ENCODE assay signal across 8 cellular contexts in genomic region chr1:198157847-198158765, GRCh38. TPM values are rescaled to one million over a fixed set of nuclear protein-coding genes. Genes with fewer than 3 reads are reported as not detected.
DNase-seq lines count a peak whose midpoint lies in the region; ATAC-seq and TF ChIP-seq lines count a peak whose summit lies in the region.

No MANE protein-coding gene starts in this region.

- DNase-seq in A172 (ENCODE audit: low spot score) (peak; percentile 55), GF-D8 (lab: John Stamatoyannopoulos, UW) (peak; percentile 23), cardiac fibroblast (ENCODE audit: low read depth in 2 of 2) (peak; percentile 46 to 54), lower lobe of right lung (no peak), tibial nerve (ENCODE audit: low spot score in 2 of 2) (no peak)

- H3K9ac ChIP-seq in OCI-LY1 (ENCODE audit: low read length), result peak overlapping the region; percentile 83

- H3K9me3 ChIP-seq in OCI-LY1 (ENCODE audit: low read length), result no peaks in the 10 kb centered on the region
- no peaks in the 10 kb centered on the region for H3K9me3 ChIP-seq in lower lobe of right lung
- no peaks in the 10 kb centered on the region for H3K9me3 ChIP-seq in tibial nerve

- peak overlapping the region; percentile 80 for H3K4me2 ChIP-seq in OCI-LY1 (ENCODE audit: low read length)

- H3F3A ChIP-seq in OCI-LY1 (ENCODE audit: insufficient read depth, low read length), result no peaks in the 10 kb centered on the region

- H3K4me1 ChIP-seq in OCI-LY1 (ENCODE audit: insufficient read depth, low read length, severe bottlenecking), result peaks cover 42% of the 10 kb centered on the region
- H3K4me1 ChIP-seq in lower lobe of right lung, result peaks cover 39% of the 10 kb centered on the region
- H3K4me1 ChIP-seq in tibial nerve, result peaks cover 0 to 57% (median 30%) of the 10 kb centered on the region in 4 donors

- H3K4me3 ChIP-seq in OCI-LY1 (ENCODE audit: low read depth, low read length, poor library complexity, severe bottlenecking), result peak overlapping the region; percentile 85
- H3K4me3 ChIP-seq in cardiac fibroblast (replicated peaks in 1 of 2; ENCODE audit: low read depth in 2 of 2, low read length in 2 of 2), result peak overlapping the region; percentile 75 to 79
- peak overlapping the region; percentile 86 for H3K4me3 ChIP-seq in lower lobe of right lung
- peak overlapping the region; percentile 73 to 99 (median 90) for H3K4me3 ChIP-seq in tibial nerve

- no peak overlapping the region for H2AFZ ChIP-seq in OCI-LY1 (ENCODE audit: low read length)

- peak overlapping the region; percentile 62 for H3K27ac ChIP-seq in OCI-LY1 (ENCODE audit: low read depth, low read length, poor library complexity, severe bottlenecking)
- H3K27ac ChIP-seq in lower lobe of right lung, result peak overlapping the region; percentile 97
- peak overlapping the region; percentile 94 to 100 (median 100) for H3K27ac ChIP-seq in tibial nerve

- 6 to 8% methylated on average over 17 of the region's 17 CpGs for WGBS in tibial nerve, 2 donors

- H3K36me3 ChIP-seq in OCI-LY1 (ENCODE audit: insufficient read depth, low read length) (no peaks in the 10 kb centered on the region), lower lobe of right lung (no peaks in the 10 kb centered on the region), tibial nerve (no peaks in the 10 kb centered on the region)

- H4K20me1 ChIP-seq in OCI-LY1 (ENCODE audit: insufficient read depth, low read length), result no peaks in the 10 kb centered on the region

- peaks cover 24% of the 10 kb centered on the region for H3K79me2 ChIP-seq in OCI-LY1 (ENCODE audit: insufficient read depth, low read length)

- TF ChIP-seq CTCF in OCI-LY1 (IDR thresholded peaks at IDR 0.05; ENCODE audit: low read length), result no peak
- no peak for TF ChIP-seq CTCF in cardiac fibroblast (IDR thresholded peaks at IDR 0.05; ENCODE audit: low read depth, low read length)
- TF ChIP-seq CTCF in lower lobe of right lung (IDR thresholded peaks at IDR 0.05), result no peak
- TF ChIP-seq CTCF in tibial nerve (IDR thresholded peaks at IDR 0.05), result no peak

- TF ChIP-seq EP300 in tibial nerve (IDR thresholded peaks at IDR 0.05), result no peak

- no peak for TF ChIP-seq POLR2A in tibial nerve (IDR thresholded peaks at IDR 0.05)

- ATAC-seq in lower lobe of right lung, result peak in 1 of 2 donors; percentile 11
- ATAC-seq in HG03159 (IDR thresholded peaks at IDR 0.05; ENCODE audit: unreplicated experiment), result no peak
- ATAC-seq in HG02981 (IDR thresholded peaks at IDR 0.05; ENCODE audit: unreplicated experiment), result no peak

- intact Hi-C loops in lower lobe of right lung (cut with DNase I), result no loop called here

- no peaks in the 10 kb centered on the region for H3K27me3 ChIP-seq in OCI-LY1 (ENCODE audit: insufficient read depth, low read length)
- H3K27me3 ChIP-seq in lower lobe of right lung (ENCODE audit: low read depth), result no peaks in the 10 kb centered on the region
- H3K27me3 ChIP-seq in tibial nerve, result no peaks in the 10 kb centered on the region

- H3K9me2 ChIP-seq in OCI-LY1 (ENCODE audit: low read depth, low read length), result no peaks in the 10 kb centered on the region

RNA-seq across cellular contexts. Expression of gene NEK7, which starts 1.3 kb away (rescaled TPM):
- 658 and 699 TPM in 2 replicates for total RNA-seq in A172 (2014; rRNA removed; shearing (Covaris generic))
- total RNA-seq in lower lobe of right lung (98.1 TPM), tibial nerve (100 to 1,000 TPM; 123 to 219 (median 141) TPM)

Comparison
In these comparisons a context has a peak if more than half of its experiments do, and no peak if none do; other contexts are left out.
1. DNase-seq: peak in A172 (single experiment), GF-D8 (single experiment) and cardiac fibroblast (2 of 2); none in lower lobe of right lung (single experiment) and tibial nerve (0 of 2).
2. Peak in every context shown above with its lines, with median percentiles within 50 percentile points of each other: H3K27ac ChIP-seq and H3K4me3 ChIP-seq.